In the genomic region with DNA sequence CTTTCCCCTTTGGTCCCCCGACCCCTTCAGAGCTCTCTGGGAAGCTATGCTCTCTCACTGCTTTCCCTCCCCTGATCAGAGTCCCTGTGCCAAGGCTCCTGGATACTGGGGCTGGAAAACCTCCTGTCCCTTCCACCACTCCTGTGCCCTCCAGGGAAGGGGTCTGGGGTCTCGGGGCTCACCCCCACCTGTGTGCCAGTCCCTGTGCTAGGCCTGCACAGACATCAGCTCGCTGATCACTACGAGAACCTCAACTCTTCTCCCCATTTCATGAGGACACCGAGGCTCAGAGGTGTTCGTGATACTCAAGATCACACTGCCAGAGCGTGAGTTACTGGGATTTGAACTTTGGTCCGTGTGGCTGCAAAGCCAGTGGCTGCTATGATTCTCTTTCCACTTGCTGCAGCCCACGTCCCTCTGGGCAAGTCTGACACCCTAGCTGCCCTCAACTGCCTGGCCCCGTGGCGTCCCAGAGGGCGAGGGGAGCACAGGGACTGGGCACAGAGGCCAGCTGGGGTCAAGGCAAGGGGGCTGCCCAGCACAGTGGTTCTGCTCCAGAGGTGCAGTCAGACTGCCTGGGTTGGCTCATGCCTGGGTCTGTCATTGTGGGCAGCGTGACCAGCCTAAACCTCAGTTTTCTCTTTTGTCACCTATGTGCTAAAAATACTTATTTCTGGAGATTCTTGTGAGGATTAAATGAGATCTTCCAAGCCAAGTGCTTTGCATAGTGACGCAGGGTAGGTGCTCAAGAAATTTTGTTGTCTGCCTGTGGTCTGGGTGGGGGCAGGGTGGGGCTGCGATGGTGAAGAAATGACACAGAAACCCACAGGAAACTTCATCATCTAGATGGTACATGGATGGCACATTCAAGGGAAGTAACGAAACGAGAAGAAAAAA, we compare ENCODE assay signal across 8 cellular contexts. TPM values are rescaled to one million over a fixed set of nuclear protein-coding genes. Genes with fewer than 3 reads are reported as not detected.
DNase-seq lines count a peak whose midpoint lies in the region; ATAC-seq and TF ChIP-seq lines count a peak whose summit lies in the region.

No MANE protein-coding gene starts in this region.

- intact Hi-C loops in right cardiac atrium (cut with DNase I), result no loop called here

- no peaks in the 10 kb centered on the region for H3K9me3 ChIP-seq in right cardiac atrium (ENCODE audit: control insufficient read depth, low read length)

- DNase-seq in NB4 (ENCODE audit: low read depth) (peak; percentile 68), activated T-cell treated with anti-CD3 and anti-CD28 coated beads for 24 hours (ENCODE audit: low read depth) (peak; percentile 59), right cardiac atrium (no peak), kidney glomerular epithelial cell (lab: John Stamatoyannopoulos, UW) (no peak), NCI-H2227 treated with DMSO at 0.1 percent for 48 hours (lab: John Stamatoyannopoulos, UW) (no peak), occipital lobe (lab: John Stamatoyannopoulos, UW) (no peak)
- DNase-seq in stimulated activated CD8-positive, alpha-beta memory T cell treated with anti-CD3 and anti-CD28 coated beads, Interleukin-2, amount 100 ng/mL, for 1 hour (ENCODE audit: low read depth in 2 of 2), result peak; percentile 52 to 57

- peaks cover 4% of the 10 kb centered on the region for H3K4me1 ChIP-seq in right cardiac atrium (ENCODE audit: control insufficient read depth, insufficient read depth, low read length)

- ATAC-seq in right cardiac atrium (peak in 1 of 2 donors; percentile 12), GM21825 (IDR thresholded peaks at IDR 0.05; ENCODE audit: unreplicated experiment) (no peak)

- H3K27me3 ChIP-seq in right cardiac atrium (ENCODE audit: control insufficient read depth, insufficient read depth), result no peaks in the 10 kb centered on the region

- WGBS in right cardiac atrium, result 77% methylated on average over 17 of the region's 17 CpGs

- no peak for TF ChIP-seq CTCF in NB4 (IDR thresholded peaks at IDR 0.05; ENCODE audit: low read depth, low read length)

- no peak for TF ChIP-seq POLR2A in NB4 (IDR thresholded peaks at IDR 0.05; ENCODE audit: extremely low read depth, insufficient read length)

- H3K4me3 ChIP-seq in NB4 (ENCODE audit: low read depth, low read length) (no peak overlapping the region), right cardiac atrium (ENCODE audit: low read length) (no peak overlapping the region)

- H3K27ac ChIP-seq in right cardiac atrium (ENCODE audit: low read length), result peak overlapping the region; percentile 34

RNA-seq across cellular contexts. Expression of a gene that starts 43.9 kb away (rescaled TPM):
- total RNA-seq in right cardiac atrium (10 to 100 TPM; 51.0 to 73.2 (median 65.0) TPM), occipital lobe (15.0 TPM)
- polyA plus RNA-seq in right cardiac atrium, result 31.0 TPM

Comparison
In these comparisons a context has a peak if more than half of its experiments do, and no peak if none do; other contexts are left out.
1. DNase-seq: peak in NB4 (single experiment), activated T-cell treated with anti-CD3 and anti-CD28 coated beads for 24 hours (single experiment) and stimulated activated CD8-positive, alpha-beta memory T cell treated with anti-CD3 and anti-CD28 coated beads, Interleukin-2, amount 100 ng/mL, for 1 hour (2 of 2); none in right cardiac atrium (0 of 3), kidney glomerular epithelial cell (single experiment), NCI-H2227 treated with DMSO at 0.1 percent for 48 hours (single experiment) and occipital lobe (single experiment).